In the genomic region with DNA sequence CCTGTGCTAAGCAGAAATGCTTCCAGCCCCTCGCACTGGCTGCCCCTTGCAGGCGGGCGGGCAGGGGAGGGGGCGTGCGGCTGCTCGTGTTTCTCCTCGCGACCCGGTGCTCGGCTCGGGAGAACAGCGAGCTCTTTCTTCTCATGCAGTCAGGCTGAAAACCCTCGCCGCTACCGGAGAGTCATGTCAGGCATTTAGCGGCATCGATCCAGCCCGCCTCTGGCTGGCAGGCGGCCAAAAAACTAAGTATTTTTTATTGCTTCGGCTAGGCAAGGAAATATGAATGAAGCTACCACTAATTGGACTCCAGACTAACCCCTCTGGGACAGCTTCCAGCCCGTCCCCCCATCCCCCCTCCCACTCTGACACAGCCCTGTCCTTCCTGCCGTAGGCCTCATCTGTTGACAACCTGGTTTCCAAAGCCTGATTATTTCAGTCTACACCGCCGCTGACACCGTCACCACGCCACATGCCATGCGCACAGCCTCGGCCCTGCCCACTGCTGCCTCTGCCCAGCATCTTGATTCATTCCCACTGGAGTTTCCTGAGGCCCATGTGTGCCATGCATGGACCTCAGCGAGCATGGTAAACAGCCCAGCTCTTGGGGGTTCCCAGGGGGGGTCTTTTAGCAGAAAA, we compare ENCODE assay signal across 8 cellular contexts. TPM values are rescaled to one million over a fixed set of nuclear protein-coding genes. Genes with fewer than 3 reads are reported as not detected.
DNase-seq lines count a peak whose midpoint lies in the region; ATAC-seq, FAIRE-seq and TF ChIP-seq lines count a peak whose summit lies in the region.

No MANE protein-coding gene starts in this region.

- ATAC-seq in pancreas = peak; percentile 42 to 66 (median 58)
- no peak for ATAC-seq in GM21515 (IDR thresholded peaks at IDR 0.05; ENCODE audit: unreplicated experiment)
- no peak for ATAC-seq in GM21786 (IDR thresholded peaks at IDR 0.05; ENCODE audit: unreplicated experiment)

- no peaks in the 10 kb centered on the region for H3K27me3 ChIP-seq in pancreas

- no peak for FAIRE-seq in pancreas (lab: Jason Lieb, UNC)

- intact Hi-C loops in pancreas (cut with DNase I) = no loop called here

- H3K9me3 ChIP-seq in pancreas = no peaks in the 10 kb centered on the region

- peak; percentile 93 for DNase-seq in EL
- peak; percentile 98 for DNase-seq in NCI-H82 (lab: John Stamatoyannopoulos, UW)
- peak; percentile 88 for DNase-seq in fibroblast of pulmonary artery (ENCODE audit: low read depth)
- peak; percentile 48 to 86 (median 72) for DNase-seq in pancreas
- no peak for DNase-seq in activated naive CD4-positive, alpha-beta T cell treated with anti-CD3 and anti-CD28 coated beads, Interleukin-2, amount 50 U/mL, for 16 hours
- DNase-seq in stimulated activated CD8-positive, alpha-beta memory T cell treated with anti-CD3 and anti-CD28 coated beads, Interleukin-4, amount 100 ng/mL, for 48 hours = no peak

- peaks cover 0 to 39% (median 22%) of the 10 kb centered on the region in 3 donors for H3K36me3 ChIP-seq in pancreas

- H3K4me3 ChIP-seq in fibroblast of pulmonary artery (replicated peaks; ENCODE audit: low read depth, low read length) (no peak overlapping the region), pancreas (no peak overlapping the region)

- 57% methylated on average over 29 of the region's 29 CpGs for WGBS in pancreas, 2 donors

- TF ChIP-seq CTCF in fibroblast of pulmonary artery (IDR thresholded peaks at IDR 0.05; ENCODE audit: low read length, missing control alignments) = no peak
- no peak for TF ChIP-seq CTCF in pancreas (IDR thresholded peaks at IDR 0.05)

- H3K27ac ChIP-seq in pancreas = peak overlapping the region in 3 of 4 donors; percentile 10 to 38 (median 29)

- peaks cover 4 to 12% (median 11%) of the 10 kb centered on the region in 3 donors for H3K4me1 ChIP-seq in pancreas

RNA-seq across cellular contexts. Expression of gene TLE3, which starts 35.3 kb away (rescaled TPM):
- total RNA-seq in pancreas = 10 to 100 TPM; 13.9 to 37.2 (median 21.7) TPM
- 10 to 100 TPM; 12.5 to 13.0 TPM for polyA plus RNA-seq in pancreas

Comparison
In these comparisons a context has a peak if more than half of its experiments do, and no peak if none do; other contexts are left out.
1. DNase-seq: peak in EL (single experiment), NCI-H82 (single experiment), fibroblast of pulmonary artery (single experiment) and pancreas (6 of 6); none in activated naive CD4-positive, alpha-beta T cell treated with anti-CD3 and anti-CD28 coated beads, Interleukin-2, amount 50 U/mL, for 16 hours (single experiment) and stimulated activated CD8-positive, alpha-beta memory T cell treated with anti-CD3 and anti-CD28 coated beads, Interleukin-4, amount 100 ng/mL, for 48 hours (single experiment).
2. ATAC-seq: peak in pancreas (4 of 4); none in GM21515 (single experiment) and GM21786 (single experiment).